Comparison of ENCODE assay signal across 8 cellular contexts in genomic region chr1:31617917-31618746, GRCh38. TPM values are rescaled to one million over a fixed set of nuclear protein-coding genes. Genes with fewer than 3 reads are reported as not detected.
DNase-seq lines count a peak whose midpoint lies in the region; ATAC-seq and TF ChIP-seq lines count a peak whose summit lies in the region.

No MANE protein-coding gene starts in this region.

- H3K27me3 Mint-ChIP-seq in activated T-helper 17 cell treated with anti-CD3 and anti-CD28 coated beads, Interleukin-2, amount 50 U/mL, for 72 hours = peaks cover 28% of the 10 kb centered on the region
- H3K27me3 Mint-ChIP-seq in glutamatergic neuron (ENCODE audit: unreplicated experiment) = peaks cover 9% of the 10 kb centered on the region

- H3K9ac ChIP-seq in rectal smooth muscle tissue (ENCODE audit: low read length) = no peak overlapping the region

- ATAC-seq in GM18498 (IDR thresholded peaks at IDR 0.05; ENCODE audit: unreplicated experiment) (peak; percentile 43), GM21786 (IDR thresholded peaks at IDR 0.05; ENCODE audit: unreplicated experiment) (no peak), GM19324 (IDR thresholded peaks at IDR 0.05; ENCODE audit: low FRiP score, unreplicated experiment) (no peak)
- ATAC-seq in activated T-helper 17 cell treated with anti-CD3 and anti-CD28 coated beads, Interleukin-2, amount 50 U/mL, for 72 hours (replicated peaks) = peak; percentile 66

- no peaks in the 10 kb centered on the region for H3K9me3 Mint-ChIP-seq in activated T-helper 17 cell treated with anti-CD3 and anti-CD28 coated beads, Interleukin-2, amount 50 U/mL, for 72 hours
- H3K9me3 Mint-ChIP-seq in glutamatergic neuron (ENCODE audit: unreplicated experiment) = no peaks in the 10 kb centered on the region

- H3K27me3 ChIP-seq in rectal smooth muscle tissue (ENCODE audit: control insufficient read depth, insufficient read depth, low read length) = peaks cover 15% of the 10 kb centered on the region

- TF ChIP-seq CTCF in AG09309 (IDR thresholded peaks at IDR 0.05; ENCODE audit: control insufficient read depth, insufficient read depth, low read depth, low read length, missing control alignments) (peak; percentile 87), glutamatergic neuron (IDR thresholded peaks at IDR 0.05; ENCODE audit: partially characterized antibody, unreplicated experiment) (peak; percentile 91)

- H3K36me3 ChIP-seq in rectal smooth muscle tissue (ENCODE audit: control insufficient read depth, insufficient read depth, low read length) = no peaks in the 10 kb centered on the region

- H3K36me3 Mint-ChIP-seq in activated T-helper 17 cell treated with anti-CD3 and anti-CD28 coated beads, Interleukin-2, amount 50 U/mL, for 72 hours (ENCODE audit: low read depth) = no peaks in the 10 kb centered on the region
- H3K36me3 Mint-ChIP-seq in glutamatergic neuron (ENCODE audit: unreplicated experiment) = peaks cover 3% of the 10 kb centered on the region

- H3K4me3 Mint-ChIP-seq in activated T-helper 17 cell treated with anti-CD3 and anti-CD28 coated beads, Interleukin-2, amount 50 U/mL, for 72 hours = no peak overlapping the region
- peak overlapping the region; percentile 52 for H3K4me3 Mint-ChIP-seq in glutamatergic neuron (ENCODE audit: unreplicated experiment)

- peak overlapping the region; percentile 56 for H3K4me3 ChIP-seq in AG09309 (ENCODE audit: control insufficient read depth, low read depth, low read length)
- peak overlapping the region; percentile 34 for H3K4me3 ChIP-seq in rectal smooth muscle tissue (ENCODE audit: low read length)

- H3K4me1 Mint-ChIP-seq in activated T-helper 17 cell treated with anti-CD3 and anti-CD28 coated beads, Interleukin-2, amount 50 U/mL, for 72 hours = peaks cover 5% of the 10 kb centered on the region
- H3K4me1 Mint-ChIP-seq in glutamatergic neuron (ENCODE audit: low read depth, unreplicated experiment) = no peaks in the 10 kb centered on the region

- no peak overlapping the region for H3K27ac ChIP-seq in rectal smooth muscle tissue (ENCODE audit: low read depth, low read length)

- no peaks in the 10 kb centered on the region for H3K4me1 ChIP-seq in rectal smooth muscle tissue (ENCODE audit: control insufficient read depth, insufficient read depth, low read length)

- H3K27ac Mint-ChIP-seq in activated T-helper 17 cell treated with anti-CD3 and anti-CD28 coated beads, Interleukin-2, amount 50 U/mL, for 72 hours = no peak overlapping the region
- no peak overlapping the region for H3K27ac Mint-ChIP-seq in glutamatergic neuron (ENCODE audit: unreplicated experiment)

- DNase-seq in AG09309 (ENCODE audit: low read depth) (no peak), NCI-H82 (lab: John Stamatoyannopoulos, UW) (peak; percentile 83), glutamatergic neuron (peak; percentile 84)

RNA-seq across cellular contexts. Expression of gene HCRTR1, which starts 0.6 kb away (rescaled TPM):
- not detected for total RNA-seq in activated T-helper 17 cell treated with anti-CD3 and anti-CD28 coated beads, Interleukin-2, amount 50 U/mL, for 72 hours
- total RNA-seq in glutamatergic neuron (ENCODE audit: unreplicated experiment) = not detected

RNA-seq across cellular contexts. Expression of gene PEF1, which starts 26.5 kb away (rescaled TPM):
- 10 to 100 TPM; 32.7 to 51.5 TPM for total RNA-seq in activated T-helper 17 cell treated with anti-CD3 and anti-CD28 coated beads, Interleukin-2, amount 50 U/mL, for 72 hours
- 38.9 TPM for total RNA-seq in glutamatergic neuron (ENCODE audit: unreplicated experiment)

RNA-seq across cellular contexts. Expression of gene TINAGL1, which starts 41.8 kb away (rescaled TPM):
- not detected for total RNA-seq in activated T-helper 17 cell treated with anti-CD3 and anti-CD28 coated beads, Interleukin-2, amount 50 U/mL, for 72 hours
- not detected for total RNA-seq in glutamatergic neuron (ENCODE audit: unreplicated experiment)

Comparison
In these comparisons a context has a peak if more than half of its experiments do, and no peak if none do; other contexts are left out.
1. ATAC-seq: peak in GM18498 (single experiment) and activated T-helper 17 cell treated with anti-CD3 and anti-CD28 coated beads, Interleukin-2, amount 50 U/mL, for 72 hours (single experiment); none in GM21786 (single experiment) and GM19324 (single experiment).